Comparison of ENCODE assay signal across 1 cellular context in genomic region chr11:47607380-47607779, GRCh38.
TF ChIP-seq lines count a peak whose summit lies in the region.

No MANE protein-coding gene starts in this region.

TF ChIP-seq in WTC11, 78 proteins besides CTCF, POLR2A, EP300 and RAD21 (continued from another document):
- no peak for TF ChIP-seq TCF7 (CRISPR knock-in tag; IDR thresholded peaks at IDR 0.05; ENCODE audit: low read depth)
- TF ChIP-seq, protein P1, sequence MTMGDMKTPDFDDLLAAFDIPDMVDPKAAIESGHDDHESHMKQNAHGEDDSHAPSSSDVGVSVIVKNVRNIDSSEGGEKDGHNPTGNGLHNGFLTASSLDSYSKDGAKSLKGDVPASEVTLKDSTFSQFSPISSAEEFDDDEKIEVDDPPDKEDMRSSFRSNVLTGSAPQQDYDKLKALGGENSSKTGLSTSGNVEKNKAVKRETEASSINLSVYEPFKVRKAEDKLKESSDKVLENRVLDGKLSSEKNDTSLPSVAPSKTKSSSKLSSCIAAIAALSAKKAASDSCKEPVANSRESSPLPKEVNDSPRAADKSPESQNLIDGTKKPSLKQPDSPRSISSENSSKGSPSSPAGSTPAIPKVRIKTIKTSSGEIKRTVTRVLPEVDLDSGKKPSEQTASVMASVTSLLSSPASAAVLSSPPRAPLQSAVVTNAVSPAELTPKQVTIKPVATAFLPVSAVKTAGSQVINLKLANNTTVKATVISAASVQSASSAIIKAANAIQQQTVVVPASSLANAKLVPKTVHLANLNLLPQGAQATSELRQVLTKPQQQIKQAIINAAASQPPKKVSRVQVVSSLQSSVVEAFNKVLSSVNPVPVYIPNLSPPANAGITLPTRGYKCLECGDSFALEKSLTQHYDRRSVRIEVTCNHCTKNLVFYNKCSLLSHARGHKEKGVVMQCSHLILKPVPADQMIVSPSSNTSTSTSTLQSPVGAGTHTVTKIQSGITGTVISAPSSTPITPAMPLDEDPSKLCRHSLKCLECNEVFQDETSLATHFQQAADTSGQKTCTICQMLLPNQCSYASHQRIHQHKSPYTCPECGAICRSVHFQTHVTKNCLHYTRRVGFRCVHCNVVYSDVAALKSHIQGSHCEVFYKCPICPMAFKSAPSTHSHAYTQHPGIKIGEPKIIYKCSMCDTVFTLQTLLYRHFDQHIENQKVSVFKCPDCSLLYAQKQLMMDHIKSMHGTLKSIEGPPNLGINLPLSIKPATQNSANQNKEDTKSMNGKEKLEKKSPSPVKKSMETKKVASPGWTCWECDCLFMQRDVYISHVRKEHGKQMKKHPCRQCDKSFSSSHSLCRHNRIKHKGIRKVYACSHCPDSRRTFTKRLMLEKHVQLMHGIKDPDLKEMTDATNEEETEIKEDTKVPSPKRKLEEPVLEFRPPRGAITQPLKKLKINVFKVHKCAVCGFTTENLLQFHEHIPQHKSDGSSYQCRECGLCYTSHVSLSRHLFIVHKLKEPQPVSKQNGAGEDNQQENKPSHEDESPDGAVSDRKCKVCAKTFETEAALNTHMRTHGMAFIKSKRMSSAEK (CRISPR knock-in tag; IDR thresholded peaks at IDR 0.05; ENCODE audit: borderline replicate concordance), result no peak
- no peak for TF ChIP-seq GRHL2 (CRISPR knock-in tag; IDR thresholded peaks at IDR 0.05; ENCODE audit: insufficient replicate concordance, severe bottlenecking)
- no peak for TF ChIP-seq CREB1 (CRISPR knock-in tag; IDR thresholded peaks at IDR 0.05)
- TF ChIP-seq JAZF1 (CRISPR knock-in tag; IDR thresholded peaks at IDR 0.05), result no peak
- no peak for TF ChIP-seq PREB (CRISPR knock-in tag; IDR thresholded peaks at IDR 0.05; ENCODE audit: borderline replicate concordance)
